10 cellular contexts compared by ENCODE assay signal in genomic region chr19:13865243-13865577, GRCh38. TPM values are rescaled to one million over a fixed set of nuclear protein-coding genes. Genes with fewer than 3 reads are reported as not detected.
DNase-seq lines count a peak whose midpoint lies in the region; ATAC-seq, FAIRE-seq and TF ChIP-seq lines count a peak whose summit lies in the region.
"Had no signal": no experiment of that assay in that cellular context is flagged by ENCODE, and none has a peak within 500 bp of the region (broad histone marks: within the 10 kb centered on the region; RNA-seq: fewer than 3 reads in every experiment).

No MANE protein-coding gene starts in this region.

- H3K36me3 ChIP-seq in astrocyte (ENCODE audit: insufficient read depth, low read length) (no peaks in the 10 kb centered on the region), tibial nerve (no peaks in the 10 kb centered on the region), Karpas-422 (ENCODE audit: insufficient read depth, low read length) (no peaks in the 10 kb centered on the region)

- no peak for ATAC-seq in activated naive CD8-positive, alpha-beta T cell treated with anti-CD3 and anti-CD28 coated beads, Interleukin-2, amount 50 U/mL, for 24 hours

- H3K79me2 ChIP-seq in astrocyte (ENCODE audit: insufficient read depth, low read length) (peaks cover 6% of the 10 kb centered on the region), Karpas-422 (ENCODE audit: low read length) (no peaks in the 10 kb centered on the region)

- peak overlapping the region; percentile 30 for H3K4me3 Mint-ChIP-seq in activated naive CD8-positive, alpha-beta T cell treated with anti-CD3 and anti-CD28 coated beads for 36 hours
- H3K4me3 Mint-ChIP-seq in activated naive CD8-positive, alpha-beta T cell treated with anti-CD3 and anti-CD28 coated beads, Interleukin-2, amount 50 U/mL, for 24 hours, result no peak overlapping the region
- no peak overlapping the region for H3K4me3 Mint-ChIP-seq in astrocyte (ENCODE audit: unreplicated experiment)

- TF ChIP-seq CTCF in astrocyte (IDR thresholded peaks at IDR 0.05; ENCODE audit: insufficient read depth, low read depth, low read length), result no peak
- no peak for TF ChIP-seq CTCF in lower leg skin (IDR thresholded peaks at IDR 0.05)
- TF ChIP-seq CTCF in tibial nerve (IDR thresholded peaks at IDR 0.05), result no peak

- H3K27me3 ChIP-seq in astrocyte (ENCODE audit: insufficient read depth, low read length), result no peaks in the 10 kb centered on the region
- peaks cover 0 to 4% of the 10 kb centered on the region in 2 donors for H3K27me3 ChIP-seq in tibial nerve
- no peaks in the 10 kb centered on the region for H3K27me3 ChIP-seq in Karpas-422 (ENCODE audit: low read length)

- H3K9ac ChIP-seq in astrocyte (ENCODE audit: low read length), result peak overlapping the region; percentile 80
- H3K9ac ChIP-seq in Karpas-422 (ENCODE audit: low read length), result no peak overlapping the region

- no peaks in the 10 kb centered on the region for H3K36me3 Mint-ChIP-seq in activated naive CD8-positive, alpha-beta T cell treated with anti-CD3 and anti-CD28 coated beads for 36 hours
- peaks cover 2% of the 10 kb centered on the region for H3K36me3 Mint-ChIP-seq in activated naive CD8-positive, alpha-beta T cell treated with anti-CD3 and anti-CD28 coated beads, Interleukin-2, amount 50 U/mL, for 24 hours (ENCODE audit: low read depth)
- H3K36me3 Mint-ChIP-seq in astrocyte (ENCODE audit: low read depth, unreplicated experiment), result no peaks in the 10 kb centered on the region
- H3K36me3 Mint-ChIP-seq: IgD-negative memory B cell had no signal

- H3K9me3 ChIP-seq in astrocyte (ENCODE audit: insufficient read depth, low read depth, low read length) (no peaks in the 10 kb centered on the region), tibial nerve (no peaks in the 10 kb centered on the region), Karpas-422 (ENCODE audit: low read length) (no peaks in the 10 kb centered on the region)

- H3K9me2 ChIP-seq in Karpas-422 (replicated peaks; ENCODE audit: insufficient read depth, low read length), result no peaks in the 10 kb centered on the region

- no peaks in the 10 kb centered on the region for H3K9me3 Mint-ChIP-seq in activated naive CD8-positive, alpha-beta T cell treated with anti-CD3 and anti-CD28 coated beads for 36 hours
- H3K9me3 Mint-ChIP-seq in activated naive CD8-positive, alpha-beta T cell treated with anti-CD3 and anti-CD28 coated beads, Interleukin-2, amount 50 U/mL, for 24 hours, result no peaks in the 10 kb centered on the region
- H3K9me3 Mint-ChIP-seq in astrocyte (ENCODE audit: unreplicated experiment), result no peaks in the 10 kb centered on the region

- intact Hi-C loops in lower leg skin (cut with DNase I; ENCODE audit: low total_unique reads), result no loop called here

- H2AFZ ChIP-seq in astrocyte (ENCODE audit: low read depth, low read length) (no peak overlapping the region), Karpas-422 (ENCODE audit: low read length) (no peak overlapping the region)

- H3K4me3 ChIP-seq in astrocyte (ENCODE audit: insufficient read depth, low read depth, low read length), result peak overlapping the region; percentile 61
- H3K4me3 ChIP-seq in lower leg skin (ENCODE audit: low read depth, poor library complexity, severe bottlenecking), result peak overlapping the region; percentile 47
- peak overlapping the region; percentile 19 to 81 (median 50) for H3K4me3 ChIP-seq in tibial nerve
- no peak overlapping the region for H3K4me3 ChIP-seq in Karpas-422 (ENCODE audit: low read length)

- H3K4me2 ChIP-seq in astrocyte (ENCODE audit: low read length), result peak overlapping the region; percentile 95
- no peak overlapping the region for H3K4me2 ChIP-seq in Karpas-422 (ENCODE audit: low read depth, low read length, poor library complexity, severe bottlenecking)

- H3K27ac ChIP-seq in astrocyte (ENCODE audit: low read depth, low read length) (no peak overlapping the region), tibial nerve (peak overlapping the region in 1 of 4 donors; percentile 69), Karpas-422 (ENCODE audit: low read length) (no peak overlapping the region)

- no peak for FAIRE-seq in astrocyte (lab: Jason Lieb, UNC)

- no peak for DNase-seq in activated naive CD8-positive, alpha-beta T cell treated with anti-CD3 and anti-CD28 coated beads for 36 hours
- DNase-seq in activated naive CD8-positive, alpha-beta T cell treated with anti-CD3 and anti-CD28 coated beads, Interleukin-2, amount 50 U/mL, for 24 hours, result no peak
- DNase-seq in astrocyte (ENCODE audit: low read depth) (no peak), lower leg skin (ENCODE audit: low spot score in 2 of 2) (no peak), tibial nerve (ENCODE audit: low spot score in 2 of 2) (no peak), Karpas-422 (no peak), DMS 273 treated with DMSO at 0.1 percent for 48 hours (lab: John Stamatoyannopoulos, UW) (no peak), occipital lobe (lab: John Stamatoyannopoulos, UW) (no peak)
- DNase-seq: activated CD4-positive, alpha-beta T cell treated with anti-CD3 and anti-CD28 coated beads, Interleukin-2, amount 50 U/mL, for 1 hour had no signal

- H4K20me1 ChIP-seq in astrocyte (ENCODE audit: insufficient read depth, low read length) (no peaks in the 10 kb centered on the region), Karpas-422 (ENCODE audit: insufficient read depth, low read depth, low read length) (no peaks in the 10 kb centered on the region)

- TF ChIP-seq EP300 in tibial nerve (IDR thresholded peaks at IDR 0.05), result no peak

- peaks cover 29% of the 10 kb centered on the region for H3K27me3 Mint-ChIP-seq in activated naive CD8-positive, alpha-beta T cell treated with anti-CD3 and anti-CD28 coated beads for 36 hours
- peaks cover 27% of the 10 kb centered on the region for H3K27me3 Mint-ChIP-seq in activated naive CD8-positive, alpha-beta T cell treated with anti-CD3 and anti-CD28 coated beads, Interleukin-2, amount 50 U/mL, for 24 hours
- peaks cover 3% of the 10 kb centered on the region for H3K27me3 Mint-ChIP-seq in astrocyte (ENCODE audit: low read depth, unreplicated experiment)

- WGBS in lower leg skin, 2 donors, result 1% methylated on average over 30 of the region's 52 CpGs; no CpG with 5 or more reads in 1 of the 2 donors
- 2% methylated on average over 10 of the region's 52 CpGs; no CpG with 5 or more reads in 1 of the 2 donors for WGBS in tibial nerve, 2 donors

- H3K27ac Mint-ChIP-seq in activated naive CD8-positive, alpha-beta T cell treated with anti-CD3 and anti-CD28 coated beads for 36 hours, result no peak overlapping the region
- no peak overlapping the region for H3K27ac Mint-ChIP-seq in activated naive CD8-positive, alpha-beta T cell treated with anti-CD3 and anti-CD28 coated beads, Interleukin-2, amount 50 U/mL, for 24 hours
- H3K27ac Mint-ChIP-seq in astrocyte (ENCODE audit: unreplicated experiment), result no peak overlapping the region

- H3K4me1 ChIP-seq in astrocyte (ENCODE audit: insufficient read depth, low read length) (peaks cover 27% of the 10 kb centered on the region), tibial nerve (peaks cover 0 to 36% (median 12%) of the 10 kb centered on the region in 4 donors), Karpas-422 (ENCODE audit: low read length) (peaks cover 10% of the 10 kb centered on the region)

- peaks cover 41% of the 10 kb centered on the region for H3K4me1 Mint-ChIP-seq in activated naive CD8-positive, alpha-beta T cell treated with anti-CD3 and anti-CD28 coated beads for 36 hours
- peaks cover 48% of the 10 kb centered on the region for H3K4me1 Mint-ChIP-seq in activated naive CD8-positive, alpha-beta T cell treated with anti-CD3 and anti-CD28 coated beads, Interleukin-2, amount 50 U/mL, for 24 hours
- peaks cover 9% of the 10 kb centered on the region for H3K4me1 Mint-ChIP-seq in astrocyte (ENCODE audit: low read depth, unreplicated experiment)

- TF ChIP-seq POLR2A in lower leg skin (IDR thresholded peaks at IDR 0.05) (no peak), tibial nerve (IDR thresholded peaks at IDR 0.05) (no peak)

RNA-seq across cellular contexts. Expression of gene NANOS3, which starts 11.7 kb away (rescaled TPM):
- total RNA-seq in activated naive CD8-positive, alpha-beta T cell treated with anti-CD3 and anti-CD28 coated beads for 36 hours, result under 1 TPM; 0.70 to 0.80 TPM
- total RNA-seq in astrocyte, result 1.1 and 2.9 TPM in 2 replicates
- total RNA-seq in lower leg skin, result not detected
- total RNA-seq in tibial nerve, result not detected
- total RNA-seq in Karpas-422 (2014; rRNA removed; shearing (Covaris generic); ENCODE audit: low replicate concordance), result not detected in 2 replicates
- total RNA-seq in occipital lobe, result 5.6 TPM

RNA-seq across cellular contexts. Expression of gene BRME1, which starts 40.7 kb away (rescaled TPM):
- total RNA-seq in activated naive CD8-positive, alpha-beta T cell treated with anti-CD3 and anti-CD28 coated beads for 36 hours, result 1 to 10 TPM; 6.9 to 7.3 TPM
- total RNA-seq in astrocyte (0.68 and 0.91 TPM in 2 replicates), lower leg skin (10 to 100 TPM in 1 of 4 donors, 1 to 10 TPM in 3; 2.3 to 11.8 (median 5.7) TPM), tibial nerve (1 to 10 TPM in 3 of 4 donors, not detected in 1; 1.5 to 3.3 (median 3.0) TPM), occipital lobe (11.1 TPM)
- total RNA-seq in Karpas-422 (2014; rRNA removed; shearing (Covaris generic); ENCODE audit: low replicate concordance), result 0.47 TPM in 1 of 2 replicates, not detected in the other

RNA-seq across cellular contexts. Expression of gene CC2D1A, which starts 40.8 kb away (rescaled TPM):
- 10 to 100 TPM; 24.4 to 25.0 TPM for total RNA-seq in activated naive CD8-positive, alpha-beta T cell treated with anti-CD3 and anti-CD28 coated beads for 36 hours
- total RNA-seq in astrocyte (22.6 and 27.3 TPM in 2 replicates), lower leg skin (100 to 1,000 TPM in 1 of 4 donors, 10 to 100 TPM in 3; 48.9 to 104 (median 54.8) TPM), tibial nerve (10 to 100 TPM; 42.7 to 99.3 (median 56.0) TPM), occipital lobe (8.9 TPM)
- 9.9 and 28.6 TPM in 2 replicates for total RNA-seq in Karpas-422 (2014; rRNA removed; shearing (Covaris generic); ENCODE audit: low replicate concordance)
